8 cellular contexts compared by ENCODE assay signal in genomic region chr19:58154287-58154678, GRCh38. TPM values are rescaled to one million over a fixed set of nuclear protein-coding genes. Genes with fewer than 3 reads are reported as not detected.
A peak's percentile ranks its signal among the peaks of the same experiment; 100 is the strongest.
DNase-seq lines count a peak whose midpoint lies in the region; ATAC-seq and TF ChIP-seq lines count a peak whose summit lies in the region.

No MANE protein-coding gene starts in this region.

- no peak for TF ChIP-seq EP300 in neural cell (conservative IDR thresholded peaks at IDR 0.05; ENCODE audit: poor library complexity, severe bottlenecking)

- no peak for ATAC-seq in GM18873 (IDR thresholded peaks at IDR 0.05; ENCODE audit: low FRiP score, unreplicated experiment)
- no peak for ATAC-seq in GM21381 (IDR thresholded peaks at IDR 0.05; ENCODE audit: unreplicated experiment)

- H3K4me3 ChIP-seq in GM12875 (ENCODE audit: low read depth, low read length): peak overlapping the region; percentile 73
- peak overlapping the region; percentile 81 for H3K4me3 ChIP-seq in neural cell (ENCODE audit: low read length)

- peak overlapping the region; percentile 87 for H2AFZ ChIP-seq in neural cell (ENCODE audit: low read depth, low read length)

- no peak for TF ChIP-seq RAD21 in neural cell (conservative IDR thresholded peaks at IDR 0.05)

- H3K36me3 ChIP-seq in neural cell (ENCODE audit: insufficient read depth, low read length): no peaks in the 10 kb centered on the region

- peaks cover 10% of the 10 kb centered on the region for H3K79me2 ChIP-seq in neural cell (replicated peaks; ENCODE audit: insufficient read depth, low read length)

- H3K27ac ChIP-seq in VCaP (peak overlapping the region; percentile 97), neural cell (ENCODE audit: low read length) (peak overlapping the region; percentile 80)

- TF ChIP-seq CTCF in GM12875 (IDR thresholded peaks at IDR 0.05; ENCODE audit: borderline replicate concordance, insufficient read depth, low read depth, low read length): no peak
- no peak for TF ChIP-seq CTCF in VCaP (conservative IDR thresholded peaks at IDR 0.05)
- no peak for TF ChIP-seq CTCF in neural cell (IDR thresholded peaks at IDR 0.05; ENCODE audit: poor library complexity, severe bottlenecking)

- H3K9me2 ChIP-seq in neural cell (ENCODE audit: insufficient read depth, low read length): no peaks in the 10 kb centered on the region

- no peaks in the 10 kb centered on the region for H3K27me3 ChIP-seq in neural cell (ENCODE audit: insufficient read depth, low read depth, low read length)

- DNase-seq in fibroblast of the conjunctiva (ENCODE audit: low read depth) (peak; percentile 33), RKO (ENCODE audit: low spot score) (no peak), DMS153 (lab: John Stamatoyannopoulos, UW) (no peak)

- H3F3A ChIP-seq in neural cell (ENCODE audit: insufficient read depth, low read length, poor library complexity, severe bottlenecking): no peaks in the 10 kb centered on the region

- H4K20me1 ChIP-seq in neural cell (ENCODE audit: insufficient read depth): no peaks in the 10 kb centered on the region

- H3K9me3 ChIP-seq in neural cell (ENCODE audit: low read length): no peaks in the 10 kb centered on the region

- peak overlapping the region; percentile 89 for H3K9ac ChIP-seq in neural cell (ENCODE audit: low read length)

- H3K4me2 ChIP-seq in neural cell (ENCODE audit: low read length): peak overlapping the region; percentile 76

TF ChIP-seq in neural cell, 6 proteins besides CTCF, POLR2A, EP300 and RAD21:
- no peak for TF ChIP-seq SMC3 (conservative IDR thresholded peaks at IDR 0.05; ENCODE audit: poor library complexity)
- no peak for TF ChIP-seq MXI1 (conservative IDR thresholded peaks at IDR 0.05; ENCODE audit: poor library complexity, severe bottlenecking)
- TF ChIP-seq TAF1 (IDR thresholded peaks at IDR 0.05; ENCODE audit: low read depth): no peak
- no peak for TF ChIP-seq EZH2 (IDR thresholded peaks at IDR 0.05; ENCODE audit: borderline replicate concordance, insufficient read depth, low read length, poor library complexity, severe bottlenecking)
- TF ChIP-seq, protein P1, sequence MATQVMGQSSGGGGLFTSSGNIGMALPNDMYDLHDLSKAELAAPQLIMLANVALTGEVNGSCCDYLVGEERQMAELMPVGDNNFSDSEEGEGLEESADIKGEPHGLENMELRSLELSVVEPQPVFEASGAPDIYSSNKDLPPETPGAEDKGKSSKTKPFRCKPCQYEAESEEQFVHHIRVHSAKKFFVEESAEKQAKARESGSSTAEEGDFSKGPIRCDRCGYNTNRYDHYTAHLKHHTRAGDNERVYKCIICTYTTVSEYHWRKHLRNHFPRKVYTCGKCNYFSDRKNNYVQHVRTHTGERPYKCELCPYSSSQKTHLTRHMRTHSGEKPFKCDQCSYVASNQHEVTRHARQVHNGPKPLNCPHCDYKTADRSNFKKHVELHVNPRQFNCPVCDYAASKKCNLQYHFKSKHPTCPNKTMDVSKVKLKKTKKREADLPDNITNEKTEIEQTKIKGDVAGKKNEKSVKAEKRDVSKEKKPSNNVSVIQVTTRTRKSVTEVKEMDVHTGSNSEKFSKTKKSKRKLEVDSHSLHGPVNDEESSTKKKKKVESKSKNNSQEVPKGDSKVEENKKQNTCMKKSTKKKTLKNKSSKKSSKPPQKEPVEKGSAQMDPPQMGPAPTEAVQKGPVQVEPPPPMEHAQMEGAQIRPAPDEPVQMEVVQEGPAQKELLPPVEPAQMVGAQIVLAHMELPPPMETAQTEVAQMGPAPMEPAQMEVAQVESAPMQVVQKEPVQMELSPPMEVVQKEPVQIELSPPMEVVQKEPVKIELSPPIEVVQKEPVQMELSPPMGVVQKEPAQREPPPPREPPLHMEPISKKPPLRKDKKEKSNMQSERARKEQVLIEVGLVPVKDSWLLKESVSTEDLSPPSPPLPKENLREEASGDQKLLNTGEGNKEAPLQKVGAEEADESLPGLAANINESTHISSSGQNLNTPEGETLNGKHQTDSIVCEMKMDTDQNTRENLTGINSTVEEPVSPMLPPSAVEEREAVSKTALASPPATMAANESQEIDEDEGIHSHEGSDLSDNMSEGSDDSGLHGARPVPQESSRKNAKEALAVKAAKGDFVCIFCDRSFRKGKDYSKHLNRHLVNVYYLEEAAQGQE (IDR thresholded peaks at IDR 0.05; ENCODE audit: borderline replicate concordance): no peak
- no peak for TF ChIP-seq POLR2AphosphoS5 (IDR thresholded peaks at IDR 0.05)
TF ChIP-seq in neural cell: peak in this region for 0.

RNA-seq across cellular contexts. Expression of gene ZNF329, which starts 3.7 kb away (rescaled TPM):
- 20.3 and 20.6 TPM in 2 replicates for polyA plus RNA-seq in neural cell
- polyA minus RNA-seq in neural cell: 48.4 and 49.7 TPM in 2 replicates

RNA-seq across cellular contexts. Expression of gene ZNF274, which starts 28.6 kb away (rescaled TPM):
- 46.4 and 47.2 TPM in 2 replicates for polyA plus RNA-seq in neural cell
- polyA minus RNA-seq in neural cell: 57.5 and 67.4 TPM in 2 replicates

RNA-seq across cellular contexts. Expression of gene ZSCAN18, which starts 56.3 kb away (rescaled TPM):
- 399 and 400 TPM in 2 replicates for polyA plus RNA-seq in neural cell
- polyA minus RNA-seq in neural cell: 274 and 303 TPM in 2 replicates
